In genomic region chr21:40291560-40291959, GRCh38 we compare ENCODE assay signal across 18 cellular contexts.
DNase-seq lines count a peak whose midpoint lies in the region; ATAC-seq and TF ChIP-seq lines count a peak whose summit lies in the region.
"Had no signal": no experiment of that assay in that cellular context is flagged by ENCODE, and none has a peak within 500 bp of the region (broad histone marks: within the 10 kb centered on the region; RNA-seq: fewer than 3 reads in every experiment).

No MANE protein-coding gene starts in this region.

- no peak for TF ChIP-seq POLR2A in esophagus squamous epithelium (IDR thresholded peaks at IDR 0.05)

- H3K4me1 ChIP-seq in NT2/D1 (ENCODE audit: insufficient read depth, insufficient read length) (peaks cover 2% of the 10 kb centered on the region), esophagus squamous epithelium (no peaks in the 10 kb centered on the region)

- H3K27ac Mint-ChIP-seq in progenitor cell of endocrine pancreas: peak overlapping the region; percentile 22
- no peak overlapping the region for H3K27ac Mint-ChIP-seq in effector memory CD8-positive, alpha-beta T cell
- H3K27ac Mint-ChIP-seq: B cell; CD8-positive, alpha-beta T cell; HFFc6 had no signal

- no peak overlapping the region for H3K4me3 Mint-ChIP-seq in progenitor cell of endocrine pancreas (ENCODE audit: low read depth)
- H3K4me3 Mint-ChIP-seq in effector memory CD8-positive, alpha-beta T cell: no peak overlapping the region
- H3K4me3 Mint-ChIP-seq: B cell; CD8-positive, alpha-beta T cell; HFFc6 had no signal

- H3K4me3 ChIP-seq in H7 (ENCODE audit: insufficient read depth, low read depth, low read length) (no peak overlapping the region), NT2/D1 (ENCODE audit: insufficient read length, low read depth) (peak overlapping the region; percentile 31), esophagus squamous epithelium (no peak overlapping the region)
- H3K4me3 ChIP-seq: BLaER1 treated with 17β-estradiol and CSF1 and Interleukin-3, amounts not matched to agents 10 nM and 100 nM had no signal

- H3K9ac ChIP-seq in NT2/D1 (ENCODE audit: insufficient read length, low read depth): no peak overlapping the region
- H3K9ac ChIP-seq: BLaER1 treated with 17β-estradiol and CSF1 and Interleukin-3, amounts not matched to agents 10 nM and 100 nM had no signal

- no peaks in the 10 kb centered on the region for H3K36me3 Mint-ChIP-seq in progenitor cell of endocrine pancreas (ENCODE audit: insufficient read depth)
- H3K36me3 Mint-ChIP-seq in effector memory CD8-positive, alpha-beta T cell (ENCODE audit: insufficient read depth): peaks cover 3% of the 10 kb centered on the region
- H3K36me3 Mint-ChIP-seq: CD8-positive, alpha-beta T cell had no signal

- ATAC-seq in effector memory CD8-positive, alpha-beta T cell (replicated peaks): no peak
- ATAC-seq: CD8-positive, alpha-beta T cell; HCT116 had no signal

- H3K9me3 ChIP-seq in NT2/D1 (ENCODE audit: insufficient read depth, low read length) (peaks cover 44% of the 10 kb centered on the region), esophagus squamous epithelium (no peaks in the 10 kb centered on the region)
- H3K9me3 ChIP-seq: BLaER1 treated with 17β-estradiol and CSF1 and Interleukin-3, amounts not matched to agents 10 nM and 100 nM had no signal

- H3K36me3 ChIP-seq in H7 (replicated peaks; ENCODE audit: control insufficient read depth, insufficient read depth, low read length): no peaks in the 10 kb centered on the region
- H3K36me3 ChIP-seq in NT2/D1 (ENCODE audit: insufficient read depth, insufficient read length, low read length): no peaks in the 10 kb centered on the region
- H3K36me3 ChIP-seq in esophagus squamous epithelium: no peaks in the 10 kb centered on the region
- H3K36me3 ChIP-seq: BLaER1 treated with 17β-estradiol and CSF1 and Interleukin-3, amounts not matched to agents 10 nM and 100 nM had no signal

- H3K27ac ChIP-seq in esophagus squamous epithelium: no peak overlapping the region
- H3K27ac ChIP-seq: BLaER1 treated with 17β-estradiol and CSF1 and Interleukin-3, amounts not matched to agents 10 nM and 100 nM had no signal

- no peaks in the 10 kb centered on the region for H3K9me3 Mint-ChIP-seq in progenitor cell of endocrine pancreas (ENCODE audit: low read depth)
- peaks cover 7 to 17% of the 10 kb centered on the region in 2 donors for H3K9me3 Mint-ChIP-seq in effector memory CD8-positive, alpha-beta T cell
- H3K9me3 Mint-ChIP-seq: CD8-positive, alpha-beta T cell had no signal

- H3K27me3 Mint-ChIP-seq in progenitor cell of endocrine pancreas: no peaks in the 10 kb centered on the region
- no peaks in the 10 kb centered on the region for H3K27me3 Mint-ChIP-seq in effector memory CD8-positive, alpha-beta T cell
- H3K27me3 Mint-ChIP-seq: B cell had no signal

- no peaks in the 10 kb centered on the region for H3K4me1 Mint-ChIP-seq in progenitor cell of endocrine pancreas (ENCODE audit: low read depth)
- no peaks in the 10 kb centered on the region for H3K4me1 Mint-ChIP-seq in effector memory CD8-positive, alpha-beta T cell (ENCODE audit: low read depth in 2 of 2)
- H3K4me1 Mint-ChIP-seq: B cell had no signal

- intact Hi-C loops in esophagus squamous epithelium (cut with DNase I): no loop called here

- H3K27me3 ChIP-seq in H7 (ENCODE audit: control insufficient read depth, insufficient read depth, low read length): no peaks in the 10 kb centered on the region
- H3K27me3 ChIP-seq in NT2/D1 (ENCODE audit: insufficient read depth, insufficient read length): no peaks in the 10 kb centered on the region
- no peaks in the 10 kb centered on the region for H3K27me3 ChIP-seq in esophagus squamous epithelium
- H3K27me3 ChIP-seq: BLaER1 treated with 17β-estradiol and CSF1 and Interleukin-3, amounts not matched to agents 10 nM and 100 nM had no signal

- WGBS in esophagus squamous epithelium, 2 donors: 76 to 78% methylated on average over 7 of the region's 7 CpGs

- DNase-seq in H7 (peak; percentile 12), NT2/D1 (ENCODE audit: low read depth, low spot score) (peak; percentile 98), iPS-NIHi7 (ENCODE audit: extremely low spot score) (peak; percentile 35), progenitor cell of endocrine pancreas (ENCODE audit: low spot score, unreplicated experiment) (no peak), cerebellar nuclear complex (lab: John Stamatoyannopoulos, UW) (no peak), esophagus squamous epithelium (lab: John Stamatoyannopoulos, UW) (no peak)
- no peak for DNase-seq in effector memory CD8-positive, alpha-beta T cell
- DNase-seq: Calu3; CD8-positive, alpha-beta T cell; DMS 273 treated with DMSO at 0.1 percent for 48 hours; DMS53; DND-41; EL; HFFc6; KG1 had no signal

- no peak for TF ChIP-seq CTCF in progenitor cell of endocrine pancreas (IDR thresholded peaks at IDR 0.05; ENCODE audit: unreplicated experiment)
- no peak for TF ChIP-seq CTCF in esophagus squamous epithelium (IDR thresholded peaks at IDR 0.05)

Comparison
In these comparisons a context has a peak if more than half of its experiments do, and no peak if none do; other contexts are left out.
1. DNase-seq: peak in H7 (single experiment), NT2/D1 (single experiment) and iPS-NIHi7 (single experiment); none in progenitor cell of endocrine pancreas (single experiment), cerebellar nuclear complex (0 of 2), esophagus squamous epithelium (single experiment) and effector memory CD8-positive, alpha-beta T cell (0 of 3).